Comparison of ENCODE assay signal across 12 cellular contexts in genomic region chr14:21109377-21110260, GRCh38. TPM values are rescaled to one million over a fixed set of nuclear protein-coding genes. Genes with fewer than 3 reads are reported as not detected.
DNase-seq lines count a peak whose midpoint lies in the region; ATAC-seq, FAIRE-seq and TF ChIP-seq lines count a peak whose summit lies in the region.
"Had no signal": no experiment of that assay in that cellular context is flagged by ENCODE, and none has a peak within 500 bp of the region (broad histone marks: within the 10 kb centered on the region; RNA-seq: fewer than 3 reads in every experiment).

No MANE protein-coding gene starts in this region.

- H3K9ac ChIP-seq in GM12878 (ENCODE audit: control insufficient read depth, insufficient read depth, low read length), result no peak overlapping the region

- peak overlapping the region; percentile 53 for H3K4me2 ChIP-seq in GM12878 (ENCODE audit: control insufficient read depth, insufficient read depth)

- no TSS peak for BruUV-seq in GM12878 (replicated peaks; lab: Mats Ljungman, UMichigan)

- POLR2A ChIA-PET in GM12878 (lab: Charles Lee), result interaction anchor here (0.6 to 1.6 kb wide), 3 partner anchors 38 to 239 kb away, joined by 4 to 6 read pairs (median 5); no protein-coding TSS in a partner anchor

- intact Hi-C loops in GM12878 (cut with micrococcal nuclease; ENCODE audit: unreplicated experiment) (no loop called here), esophagus squamous epithelium (cut with DNase I) (no loop called here)

- in situ Hi-C loops in GM12878 (cut with MboI), result no loop called here

- no peaks in the 10 kb centered on the region for H3K79me2 ChIP-seq in GM12878 (ENCODE audit: control insufficient read depth, insufficient read depth, low read length)

- ATAC-seq in HG03442 (IDR thresholded peaks at IDR 0.05; ENCODE audit: unreplicated experiment), result peak; percentile 65
- ATAC-seq in GM12878, result peak; percentile 85
- ATAC-seq: psoas muscle had no signal

- H3K27ac ChIP-seq in GM12878 (ENCODE audit: control insufficient read depth, insufficient read depth), result peak overlapping the region; percentile 52
- peak overlapping the region in 2 of 4 donors; percentile 1 to 98 for H3K27ac ChIP-seq in esophagus squamous epithelium
- no peak overlapping the region for H3K27ac ChIP-seq in coronary artery
- H3K27ac ChIP-seq: psoas muscle had no signal

- H3K4me3 ChIP-seq in GM12878 (no peak overlapping the region), esophagus squamous epithelium (no peak overlapping the region), coronary artery (no peak overlapping the region)
- H3K4me3 ChIP-seq: psoas muscle had no signal

- peak; percentile 31 to 37; a peak in 1 of 4 replicates for TF ChIP-seq EP300 in GM12878 (IDR thresholded peaks at IDR 0.05; ENCODE audit: borderline replicate concordance in 1 of 2, control insufficient read depth in 1 of 2, low read depth in 2 of 2, low read length in 2 of 2)

- DNase-seq in GM10266 (ENCODE audit: extremely low spot score) (peak; percentile 42), GM12878 (ENCODE audit: low read depth, low spot score) (peak; percentile 57), HT-29 (ENCODE audit: low spot score) (no peak), esophagus squamous epithelium (lab: John Stamatoyannopoulos, UW) (no peak), NCI-H345 treated with DMSO at 0.1 percent for 48 hours (lab: John Stamatoyannopoulos, UW; ENCODE audit: unreplicated experiment) (no peak), coronary artery (ENCODE audit: low spot score) (no peak)
- DNase-seq: Caco-2, psoas muscle had no signal

- TF ChIP-seq RAD21 in GM12878 (IDR thresholded peaks at IDR 0.05; ENCODE audit: insufficient read depth, low read depth, low read length), result no peak

- RAD21 ChIA-PET in GM12878 (lab: Charles Lee; ENCODE audit: unreplicated experiment), result interaction anchor here (1.2 to 3.3 kb wide), 4 partner anchors 17 to 95 kb away, joined by 4 to 13 read pairs (median 8); partner anchors contain the start of gene ARHGEF40

- SMC1A ChIA-PET in GM12878 (lab: Charles Lee; ENCODE audit: uncharacterized antibody, unreplicated experiment), result interaction anchor here (0.6 to 8.3 kb wide), 11 partner anchors 10 to 272 kb away, joined by 3 to 78 read pairs (median 3); no protein-coding TSS in a partner anchor

- H3K9me3 ChIP-seq in GM12878 (replicated peaks; ENCODE audit: control insufficient read depth, insufficient read depth, low read length) (no peaks in the 10 kb centered on the region; the same call in 2 of the 3 replicates), esophagus squamous epithelium (no peaks in the 10 kb centered on the region)
- H3K9me3 ChIP-seq: Caco-2, psoas muscle had no signal

- FAIRE-seq in GM12878 (lab: Jason Lieb, UNC), result no peak

- peak overlapping the region; percentile 16 for H2AFZ ChIP-seq in GM12878 (ENCODE audit: control insufficient read depth, low read depth, low read length)

- H4K20me1 ChIP-seq in GM12878 (ENCODE audit: control insufficient read depth, insufficient read depth), result no peaks in the 10 kb centered on the region

- WGBS in GM12878 (ENCODE audit: insufficient coverage, insufficient replicate concordance, low lambda C conversion rate, missing lambda C conversion rate), result 48% methylated on average over 8 of the region's 8 CpGs
- WGBS in esophagus squamous epithelium, 2 donors, result 60 to 66% methylated on average over 8 of the region's 8 CpGs

- H3K4me1 ChIP-seq in GM12878 (ENCODE audit: control insufficient read depth, insufficient read depth, low read length) (peaks cover 30% of the 10 kb centered on the region), esophagus squamous epithelium (peaks cover 25 to 62% (median 26%) of the 10 kb centered on the region in 3 donors)

- H3K36me3 ChIP-seq in GM12878 (ENCODE audit: control insufficient read depth in 2 of 2, insufficient read depth in 2 of 2, low read length in 1 of 2), result no peaks in the 10 kb centered on the region
- no peaks in the 10 kb centered on the region for H3K36me3 ChIP-seq in esophagus squamous epithelium

- CTCF ChIA-PET in GM12878 (lab: Yijun Ruan, JAX), result interaction anchor here (0.8 to 10.6 kb wide), 8 partner anchors 8 to 417 kb away, joined by 3 to 253 read pairs (median 9); partner anchors contain the start of genes SALL2 and TMEM253

- H3K27me3 ChIP-seq in GM12878 (replicated peaks in 1 of 2; ENCODE audit: control insufficient read depth in 2 of 2, insufficient read depth in 2 of 2, low read length in 1 of 2) (no peaks in the 10 kb centered on the region), esophagus squamous epithelium (no peaks in the 10 kb centered on the region)

- TF ChIP-seq POLR2A in GM19099 (IDR thresholded peaks at IDR 0.05; ENCODE audit: extremely low read depth, insufficient read length, low read depth) (peak; percentile 30), GM12878 (IDR thresholded peaks at IDR 0.05; ENCODE audit: low read depth, low read length) (peak; percentile 40; the same call in 1 of the 2 replicates), esophagus squamous epithelium (IDR thresholded peaks at IDR 0.05) (no peak)

- TF ChIP-seq CTCF in GM10266 (IDR thresholded peaks at IDR 0.05; ENCODE audit: control insufficient read depth, insufficient read depth, low read depth, missing control alignments) (no peak), GM12878 (IDR thresholded peaks at IDR 0.05 in 2 of 3, conservative IDR thresholded peaks at IDR 0.05 in 1 of 3; ENCODE audit: control insufficient read depth in 2 of 3, extremely low read depth in 1 of 3, insufficient read depth in 1 of 3, low read depth in 3 of 3, low read length in 3 of 3) (no peak), esophagus squamous epithelium (IDR thresholded peaks at IDR 0.05) (no peak), coronary artery (IDR thresholded peaks at IDR 0.05) (no peak)

RNA-seq across cellular contexts. Expression of gene TMEM253, which starts 8.8 kb away (rescaled TPM):
- total RNA-seq in GM12878 (2013; cell fraction: nucleolus; rRNA removed), result not detected in 2 replicates
- not detected in 2 replicates for total RNA-seq in GM12878 (2014; rRNA removed)
- not detected in 2 replicates for total RNA-seq in GM12878 (2014; rRNA removed; fragmentation: Illumina TruSeq; extraction: Trizol)
- not detected in 2 replicates for total RNA-seq in GM12878 (2021)
- not detected for polyA plus RNA-seq in GM12878 (2011; ENCODE audit: low read depth)
- 0.09 and 0.11 TPM in 2 replicates for polyA plus RNA-seq in GM12878 (2011; rRNA removed)
- 0.07 and 0.10 TPM in 2 replicates for polyA plus RNA-seq in GM12878 (2011; cell fraction: cytosol; rRNA removed)
- polyA plus RNA-seq in GM12878 (2011; cell fraction: nucleus; rRNA removed), result 0.12 and 0.22 TPM in 2 replicates
- not detected in 2 replicates for polyA plus RNA-seq in GM12878 (2012)
- not detected in 2 replicates for polyA plus RNA-seq in GM12878 (2014; fragmentation: Illumina TruSeq; extraction: Trizol)
- polyA plus RNA-seq in GM12878 (2014; fragmentation: Nextera tagmentation; extraction: Ambion mirVana), result under 1 TPM in 1 of 2 experiments, not detected in 1; 0.48 TPM
- polyA plus RNA-seq in GM12878 (2014; rRNA removed), result not detected in 2 replicates
- polyA plus RNA-seq in GM12878 (2016; fragmentation: Nextera tagmentation; extraction: Ambion mirVana), result not detected
- not detected in 2 replicates for polyA minus RNA-seq in GM12878 (2011; rRNA and poly(A)+ RNA removed)
- not detected in 2 replicates for polyA minus RNA-seq in GM12878 (2011; cell fraction: cytosol; rRNA and poly(A)+ RNA removed)
- polyA minus RNA-seq in GM12878 (2011; cell fraction: nucleus; rRNA and poly(A)+ RNA removed), result 0.24 and 0.67 TPM in 2 replicates
- 0.41 TPM in 1 of 2 replicates, not detected in the other for total RNA-seq in HT-29 (2014; rRNA removed; shearing (Covaris generic))
- 1 to 10 TPM in 1 of 4 donors, under 1 TPM in 1, not detected in 2; 0.95 to 1.5 TPM for total RNA-seq in esophagus squamous epithelium
- total RNA-seq: dermis microvascular lymphatic vessel endothelial cell, RPMI7951 had no signal

RNA-seq across cellular contexts. Expression of gene ZNF219, which starts 11.2 kb away (rescaled TPM):
- total RNA-seq in GM12878 (2013; cell fraction: nucleolus; rRNA removed), result 6.5 and 9.3 TPM in 2 replicates
- total RNA-seq in GM12878 (2014; rRNA removed) (2.6 and 3.3 TPM in 2 replicates), GM12878 (2014; rRNA removed; fragmentation: Illumina TruSeq; extraction: Trizol) (1.4 and 1.5 TPM in 2 replicates), GM12878 (2021) (4.2 and 6.4 TPM in 2 replicates), esophagus squamous epithelium (10 to 100 TPM; 47.1 to 68.3 (median 61.3) TPM)
- 0.47 TPM for polyA plus RNA-seq in GM12878 (2011; ENCODE audit: low read depth)
- polyA plus RNA-seq in GM12878 (2011; rRNA removed) (1.6 and 2.2 TPM in 2 replicates), GM12878 (2014; fragmentation: Illumina TruSeq; extraction: Trizol) (1.4 TPM in 1 of 2 replicates, not detected in the other), GM12878 (2014; fragmentation: Nextera tagmentation; extraction: Ambion mirVana) (under 1 TPM; 0.16 to 0.27 TPM), GM12878 (2014; rRNA removed) (3.4 and 4.3 TPM in 2 replicates), GM12878 (2016; fragmentation: Nextera tagmentation; extraction: Ambion mirVana) (1 to 10 TPM; 1.6 to 2.9 TPM)
- 3.4 and 5.2 TPM in 2 replicates for polyA plus RNA-seq in GM12878 (2011; cell fraction: cytosol; rRNA removed)
- polyA plus RNA-seq in GM12878 (2011; cell fraction: nucleus; rRNA removed), result 13.6 and 16.7 TPM in 2 replicates
- polyA plus RNA-seq in GM12878 (2012), result 2.2 and 2.6 TPM in 2 replicates
- 3.3 and 6.0 TPM in 2 replicates for polyA minus RNA-seq in GM12878 (2011; rRNA and poly(A)+ RNA removed)
- 0.80 and 1.1 TPM in 2 replicates for polyA minus RNA-seq in GM12878 (2011; cell fraction: cytosol; rRNA and poly(A)+ RNA removed)
- 8.8 and 13.0 TPM in 2 replicates for polyA minus RNA-seq in GM12878 (2011; cell fraction: nucleus; rRNA and poly(A)+ RNA removed)
- total RNA-seq in HT-29 (2014; rRNA removed; shearing (Covaris generic)), result 13.6 and 14.6 TPM in 2 replicates

RNA-seq across cellular contexts. Expression of gene ARHGEF40, which starts 39.5 kb away (rescaled TPM):
- 0.86 and 1.4 TPM in 2 replicates for total RNA-seq in GM12878 (2013; cell fraction: nucleolus; rRNA removed)
- 0.05 and 0.06 TPM in 2 replicates for total RNA-seq in GM12878 (2014; rRNA removed)
- 0.04 TPM in 1 of 2 replicates, not detected in the other for total RNA-seq in GM12878 (2014; rRNA removed; fragmentation: Illumina TruSeq; extraction: Trizol)
- 0.31 and 0.35 TPM in 2 replicates for total RNA-seq in GM12878 (2021)
- not detected for polyA plus RNA-seq in GM12878 (2011; ENCODE audit: low read depth)
- 0.12 and 0.26 TPM in 2 replicates for polyA plus RNA-seq in GM12878 (2011; rRNA removed)
- polyA plus RNA-seq in GM12878 (2011; cell fraction: cytosol; rRNA removed), result 0.27 and 0.45 TPM in 2 replicates
- 0.57 and 0.99 TPM in 2 replicates for polyA plus RNA-seq in GM12878 (2011; cell fraction: nucleus; rRNA removed)
- polyA plus RNA-seq in GM12878 (2012), result 0.04 and 0.18 TPM in 2 replicates
- polyA plus RNA-seq in GM12878 (2014; fragmentation: Illumina TruSeq; extraction: Trizol), result 0.03 TPM in 1 of 2 replicates, not detected in the other
- not detected for polyA plus RNA-seq in GM12878 (2014; fragmentation: Nextera tagmentation; extraction: Ambion mirVana)
- 0.03 and 0.04 TPM in 2 replicates for polyA plus RNA-seq in GM12878 (2014; rRNA removed)
- under 1 TPM; 0.11 to 0.25 TPM for polyA plus RNA-seq in GM12878 (2016; fragmentation: Nextera tagmentation; extraction: Ambion mirVana)
- 0.07 and 0.31 TPM in 2 replicates for polyA minus RNA-seq in GM12878 (2011; rRNA and poly(A)+ RNA removed)
- not detected in 2 replicates for polyA minus RNA-seq in GM12878 (2011; cell fraction: cytosol; rRNA and poly(A)+ RNA removed)
- polyA minus RNA-seq in GM12878 (2011; cell fraction: nucleus; rRNA and poly(A)+ RNA removed), result 0.19 and 0.36 TPM in 2 replicates
- total RNA-seq in HT-29 (2014; rRNA removed; shearing (Covaris generic)), result 18.4 and 20.0 TPM in 2 replicates
- total RNA-seq in esophagus squamous epithelium, result 10 to 100 TPM in 1 of 4 donors, 1 to 10 TPM in 3; 1.3 to 10.3 (median 3.6) TPM

RNA-seq across cellular contexts. Expression of gene OR5AU1, which starts 46.2 kb away (rescaled TPM):
- total RNA-seq in GM12878 (2013; cell fraction: nucleolus; rRNA removed), result not detected in 2 replicates
- not detected in 2 replicates for total RNA-seq in GM12878 (2014; rRNA removed)
- total RNA-seq in GM12878 (2014; rRNA removed; fragmentation: Illumina TruSeq; extraction: Trizol), result not detected in 2 replicates
- total RNA-seq in GM12878 (2021), result not detected in 2 replicates
- not detected for polyA plus RNA-seq in GM12878 (2011; ENCODE audit: low read depth)
- not detected in 2 replicates for polyA plus RNA-seq in GM12878 (2011; rRNA removed)
- not detected in 2 replicates for polyA plus RNA-seq in GM12878 (2011; cell fraction: cytosol; rRNA removed)
- polyA plus RNA-seq in GM12878 (2011; cell fraction: nucleus; rRNA removed), result not detected in 2 replicates
- polyA plus RNA-seq in GM12878 (2012), result not detected in 2 replicates
- polyA plus RNA-seq in GM12878 (2014; fragmentation: Illumina TruSeq; extraction: Trizol), result not detected in 2 replicates
- not detected for polyA plus RNA-seq in GM12878 (2014; fragmentation: Nextera tagmentation; extraction: Ambion mirVana)
- polyA plus RNA-seq in GM12878 (2014; rRNA removed), result not detected in 2 replicates
- not detected for polyA plus RNA-seq in GM12878 (2016; fragmentation: Nextera tagmentation; extraction: Ambion mirVana)
- polyA minus RNA-seq in GM12878 (2011; rRNA and poly(A)+ RNA removed), result not detected in 2 replicates
- polyA minus RNA-seq in GM12878 (2011; cell fraction: cytosol; rRNA and poly(A)+ RNA removed), result not detected in 2 replicates
- polyA minus RNA-seq in GM12878 (2011; cell fraction: nucleus; rRNA and poly(A)+ RNA removed), result not detected in 2 replicates
- not detected in 2 replicates for total RNA-seq in HT-29 (2014; rRNA removed; shearing (Covaris generic))
- total RNA-seq in esophagus squamous epithelium, result not detected
- total RNA-seq: Caco-2, dermis microvascular lymphatic vessel endothelial cell, RPMI7951 had no signal
- polyA plus RNA-seq: psoas muscle had no signal

RNA-seq across cellular contexts. Expression of gene RNASE8, which starts 52.0 kb away (rescaled TPM):
- not detected in 2 replicates for total RNA-seq in GM12878 (2013; cell fraction: nucleolus; rRNA removed)
- total RNA-seq in GM12878 (2014; rRNA removed) (not detected in 2 replicates), GM12878 (2014; rRNA removed; fragmentation: Illumina TruSeq; extraction: Trizol) (not detected in 2 replicates), GM12878 (2021) (not detected in 2 replicates), esophagus squamous epithelium (not detected)
- not detected for polyA plus RNA-seq in GM12878 (2011; ENCODE audit: low read depth)
- polyA plus RNA-seq in GM12878 (2011; rRNA removed) (not detected in 2 replicates), GM12878 (2014; fragmentation: Illumina TruSeq; extraction: Trizol) (not detected in 2 replicates), GM12878 (2014; fragmentation: Nextera tagmentation; extraction: Ambion mirVana) (not detected), GM12878 (2014; rRNA removed) (not detected in 2 replicates), GM12878 (2016; fragmentation: Nextera tagmentation; extraction: Ambion mirVana) (not detected)
- polyA plus RNA-seq in GM12878 (2011; cell fraction: cytosol; rRNA removed), result not detected in 2 replicates
- polyA plus RNA-seq in GM12878 (2011; cell fraction: nucleus; rRNA removed), result not detected in 2 replicates
- polyA plus RNA-seq in GM12878 (2012), result not detected in 2 replicates
- polyA minus RNA-seq in GM12878 (2011; rRNA and poly(A)+ RNA removed), result not detected in 2 replicates
- polyA minus RNA-seq in GM12878 (2011; cell fraction: cytosol; rRNA and poly(A)+ RNA removed), result not detected in 2 replicates
- polyA minus RNA-seq in GM12878 (2011; cell fraction: nucleus; rRNA and poly(A)+ RNA removed), result not detected in 2 replicates
- not detected in 2 replicates for total RNA-seq in HT-29 (2014; rRNA removed; shearing (Covaris generic))
- total RNA-seq: Caco-2, dermis microvascular lymphatic vessel endothelial cell, psoas muscle, RPMI7951 had no signal
- polyA plus RNA-seq: psoas muscle had no signal

Comparison
In these comparisons a context has a peak if more than half of its experiments do, and no peak if none do; other contexts are left out.
1. DNase-seq: peak in GM10266 (single experiment) and GM12878 (single experiment); none in HT-29 (single experiment), esophagus squamous epithelium (single experiment), NCI-H345 treated with DMSO at 0.1 percent for 48 hours (single experiment) and coronary artery (single experiment).
2. POLR2A ChIP-seq: peak in GM19099 (single experiment) and GM12878 (single experiment); none in esophagus squamous epithelium (0 of 4).